In the genomic region with DNA sequence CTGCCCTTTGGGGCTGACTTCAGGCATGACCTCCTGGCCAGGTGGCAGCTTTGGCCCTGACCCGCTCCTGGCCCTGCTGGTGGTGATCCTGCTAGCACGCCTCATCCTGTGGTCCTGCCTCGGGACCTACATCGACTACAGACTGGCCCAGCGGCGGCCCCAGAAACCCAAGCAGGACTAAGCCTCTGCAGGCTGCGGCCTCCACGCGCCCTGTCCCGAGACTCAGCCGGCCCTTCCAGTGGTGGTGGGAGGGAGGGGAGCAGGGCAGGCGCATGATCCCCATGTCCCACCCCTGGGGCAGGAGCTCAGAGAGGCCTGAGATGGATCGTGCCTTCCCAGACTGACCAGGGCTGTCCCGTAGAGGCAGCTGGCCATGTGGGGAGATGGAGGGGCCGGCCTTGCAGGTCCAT, we compare ENCODE assay signal across 1 cellular context.
TF ChIP-seq lines count a peak whose summit lies in the region.

No MANE protein-coding gene starts in this region.

TF ChIP-seq in HepG2, 621 proteins besides CTCF, POLR2A, EP300 and RAD21:
- TF ChIP-seq DNMT1 (CRISPR knock-in tag; IDR thresholded peaks at IDR 0.05) = 0 out of 2 replicates have a peak, but pooled peaks have one; percentile 30
- 0 out of 2 replicates have a peak, but pooled peaks have one; percentile 63 for TF ChIP-seq FOXO4 (CRISPR knock-in tag; conservative IDR thresholded peaks at IDR 0.05)
- peak; percentile 90 for TF ChIP-seq ZBTB38 (CRISPR knock-in tag; IDR thresholded peaks at IDR 0.05)
- no peak for TF ChIP-seq PAF1 (CRISPR knock-in tag; IDR thresholded peaks at IDR 0.05)
- TF ChIP-seq AGO2 (optimal IDR thresholded peaks at IDR 0.05; ENCODE audit: low read depth, low read length) = peak; percentile 12
- no peak for TF ChIP-seq ZFP37 (CRISPR knock-in tag; IDR thresholded peaks at IDR 0.05; ENCODE audit: borderline replicate concordance)
- TF ChIP-seq HNF4G (IDR thresholded peaks at IDR 0.05; ENCODE audit: borderline replicate concordance, low read depth, low read length) = 0 out of 2 replicates have a peak, but pooled peaks have one; percentile 2
- no peak for TF ChIP-seq HNF4G (CRISPR knock-in tag; IDR thresholded peaks at IDR 0.05; ENCODE audit: borderline replicate concordance, low read depth)
- TF ChIP-seq GFI1 (CRISPR knock-in tag; IDR thresholded peaks at IDR 0.05; ENCODE audit: borderline replicate concordance) = no peak
- TF ChIP-seq HNRNPL (IDR thresholded peaks at IDR 0.05; ENCODE audit: low read depth, low read length) = peak; percentile 10
- TF ChIP-seq TBL1XR1 (IDR thresholded peaks at IDR 0.05; ENCODE audit: borderline replicate concordance, low read length, partially characterized antibody) = no peak
- no peak for TF ChIP-seq ZNF335 (CRISPR knock-in tag; IDR thresholded peaks at IDR 0.05)
- TF ChIP-seq CBFB (CRISPR knock-in tag; IDR thresholded peaks at IDR 0.05) = no peak; the same call in 1 of the 2 replicates
- no peak; the same call in 1 of the 2 replicates for TF ChIP-seq ZBTB37 (CRISPR knock-in tag; IDR thresholded peaks at IDR 0.05)
- peak; percentile 98 for TF ChIP-seq ZBTB33 (CRISPR knock-in tag; IDR thresholded peaks at IDR 0.05)
- TF ChIP-seq NR1H2 (CRISPR knock-in tag; IDR thresholded peaks at IDR 0.05; ENCODE audit: borderline replicate concordance, low read depth) = no peak
- TF ChIP-seq ZNF768 (CRISPR knock-in tag; IDR thresholded peaks at IDR 0.05) = 0 out of 2 replicates have a peak, but pooled peaks have one; percentile 12
- no peak for TF ChIP-seq MLLT10 (CRISPR knock-in tag; IDR thresholded peaks at IDR 0.05)
- TF ChIP-seq KAT7 (CRISPR knock-in tag; IDR thresholded peaks at IDR 0.05; ENCODE audit: borderline replicate concordance) = no peak
- TF ChIP-seq ZNF3 (CRISPR knock-in tag; IDR thresholded peaks at IDR 0.05) = no peak
- TF ChIP-seq ZNF660 (CRISPR knock-in tag; IDR thresholded peaks at IDR 0.05; ENCODE audit: borderline replicate concordance, low read depth) = no peak
- TF ChIP-seq BHLHE40 (IDR thresholded peaks at IDR 0.05; ENCODE audit: low read length) = no peak
- no peak for TF ChIP-seq THAP7 (CRISPR knock-in tag; IDR thresholded peaks at IDR 0.05)
TF ChIP-seq in HepG2: peak in this region for 8.
